10 cellular contexts compared by ENCODE assay signal in genomic region chr4:183142566-183143545, GRCh38. TPM values are rescaled to one million over a fixed set of nuclear protein-coding genes. Genes with fewer than 3 reads are reported as not detected.
A peak's percentile ranks its signal among the peaks of the same experiment; 100 is the strongest.
DNase-seq lines count a peak whose midpoint lies in the region; ATAC-seq and TF ChIP-seq lines count a peak whose summit lies in the region.
"Had no signal": no experiment of that assay in that cellular context is flagged by ENCODE, and none has a peak within 500 bp of the region (broad histone marks: within the 10 kb centered on the region; RNA-seq: fewer than 3 reads in every experiment).

No MANE protein-coding gene starts in this region.

- DNase-seq in H4 (ENCODE audit: low spot score) (peak; percentile 85), RPMI7951 (ENCODE audit: low read depth) (peak; percentile 94), fibroblast of villous mesenchyme (ENCODE audit: low read depth) (peak; percentile 80), skeletal muscle cell (ENCODE audit: low read depth) (peak; percentile 83), NCI-H748 (lab: John Stamatoyannopoulos, UW; ENCODE audit: unreplicated experiment) (no peak), AML-193 (lab: John Stamatoyannopoulos, UW) (no peak), NCI-H2227 treated with DMSO at 0.1 percent for 48 hours (lab: John Stamatoyannopoulos, UW) (no peak)
- DNase-seq: activated CD4-positive, alpha-beta T cell treated with anti-CD3 and anti-CD28 coated beads for 48 hours had no signal

- H3K4me3 ChIP-seq in fibroblast of villous mesenchyme (ENCODE audit: low read depth, low read length) (no peak overlapping the region), skeletal muscle cell (ENCODE audit: low read depth, low read length) (no peak overlapping the region)
- H3K4me3 ChIP-seq: skin epidermis had no signal

- ATAC-seq in GM21515 (IDR thresholded peaks at IDR 0.05; ENCODE audit: unreplicated experiment): no peak

- no peak for TF ChIP-seq CTCF in fibroblast of villous mesenchyme (IDR thresholded peaks at IDR 0.05; ENCODE audit: insufficient read depth, low read depth, low read length)

RNA-seq across cellular contexts. Expression of gene WWC2, which starts 43.8 kb away (rescaled TPM):
- 8.5 and 10.9 TPM in 2 replicates for total RNA-seq in H4 (2014; rRNA removed; shearing (Covaris generic))
- total RNA-seq in RPMI7951 (2014; rRNA removed; shearing (Covaris generic)): 18.9 and 21.4 TPM in 2 replicates
- 42.2 and 100 TPM in 2 replicates for total RNA-seq in fibroblast of villous mesenchyme

Comparison
In these comparisons a context has a peak if more than half of its experiments do, and no peak if none do; other contexts are left out.
1. DNase-seq: peak in H4 (single experiment), RPMI7951 (single experiment), fibroblast of villous mesenchyme (single experiment) and skeletal muscle cell (single experiment); none in NCI-H748 (single experiment), AML-193 (0 of 2) and NCI-H2227 treated with DMSO at 0.1 percent for 48 hours (single experiment).